Comparison of ENCODE assay signal across 15 cellular contexts in genomic region chr1:111789666-111790316, GRCh38. TPM values are rescaled to one million over a fixed set of nuclear protein-coding genes. Genes with fewer than 3 reads are reported as not detected.
DNase-seq lines count a peak whose midpoint lies in the region; ATAC-seq and TF ChIP-seq lines count a peak whose summit lies in the region.
"Had no signal": no experiment of that assay in that cellular context is flagged by ENCODE, and none has a peak within 500 bp of the region (broad histone marks: within the 10 kb centered on the region; RNA-seq: fewer than 3 reads in every experiment).

No MANE protein-coding gene starts in this region.

- no peaks in the 10 kb centered on the region for H3K9me3 ChIP-seq in sigmoid colon
- H3K9me3 ChIP-seq: A549 had no signal

- peaks cover 0 to 9% (median 0%) of the 10 kb centered on the region in 4 donors for H3K4me1 ChIP-seq in sigmoid colon
- H3K4me1 ChIP-seq: A549 had no signal

- ATAC-seq in activated T-cell treated with anti-CD3 and anti-CD28 coated beads, Interleukin-2, amount 50 U/mL, for 4 hours, result no peak
- ATAC-seq: A549, natural killer cell had no signal

- no peak overlapping the region for H3K4me3 ChIP-seq in foreskin fibroblast (ENCODE audit: low read depth in 1 of 2, low read length in 2 of 2)
- H3K4me3 ChIP-seq in sigmoid colon, result no peak overlapping the region
- H3K4me3 ChIP-seq: A549 had no signal

- DNase-seq in DMS79 treated with DMSO at 0.1 percent for 48 hours (lab: John Stamatoyannopoulos, UW), result peak; percentile 5
- DNase-seq in DMS79 (lab: John Stamatoyannopoulos, UW), result no peak
- DNase-seq in SIG-M5 (lab: John Stamatoyannopoulos, UW), result peak; percentile 42
- DNase-seq in foreskin fibroblast, result peak; percentile 44 to 53
- DNase-seq in sigmoid colon, result no peak
- no peak for DNase-seq in activated T-cell treated with anti-CD3 and anti-CD28 coated beads, Interleukin-2, amount 50 U/mL, for 4 hours
- no peak for DNase-seq in NCI-H146 treated with DMSO at 0.1 percent for 48 hours (lab: John Stamatoyannopoulos, UW; ENCODE audit: unreplicated experiment)
- DNase-seq in NCI-H2081 (lab: John Stamatoyannopoulos, UW), result no peak
- DNase-seq: hippocampal formation; KG1; natural killer cell; NK-92 treated with Interleukin-12 subunit alpha and Interleukin-12 subunit beta, amount 100 ng/mL, for 24 hours; stimulated activated CD4-positive, alpha-beta T cell treated with anti-CD3 and anti-CD28 coated beads, Interleukin-2, amount 100 ng/mL, for 24 hours had no signal

- H3K27me3 ChIP-seq in sigmoid colon, result no peaks in the 10 kb centered on the region

- peaks cover 16% of the 10 kb centered on the region for H3K27me3 Mint-ChIP-seq in activated T-cell treated with anti-CD3 and anti-CD28 coated beads, Interleukin-2, amount 50 U/mL, for 4 hours (ENCODE audit: low read depth)

- TF ChIP-seq CTCF in foreskin fibroblast (IDR thresholded peaks at IDR 0.05; ENCODE audit: low read depth, low read length) (no peak), sigmoid colon (IDR thresholded peaks at IDR 0.05) (peak in 1 of 4 experiments; percentile 35)

- no peak for TF ChIP-seq POLR2A in sigmoid colon (IDR thresholded peaks at IDR 0.05)

- H3K4me3 Mint-ChIP-seq in activated T-cell treated with anti-CD3 and anti-CD28 coated beads, Interleukin-2, amount 50 U/mL, for 4 hours, result no peak overlapping the region
- H3K4me3 Mint-ChIP-seq: central memory CD8-positive, alpha-beta T cell; natural killer cell had no signal

- H3K9me3 Mint-ChIP-seq in activated T-cell treated with anti-CD3 and anti-CD28 coated beads, Interleukin-2, amount 50 U/mL, for 4 hours, result no peaks in the 10 kb centered on the region
- H3K9me3 Mint-ChIP-seq: central memory CD8-positive, alpha-beta T cell; natural killer cell had no signal

- H3K4me1 Mint-ChIP-seq in activated T-cell treated with anti-CD3 and anti-CD28 coated beads, Interleukin-2, amount 50 U/mL, for 4 hours (ENCODE audit: low read depth), result no peaks in the 10 kb centered on the region
- H3K4me1 Mint-ChIP-seq: central memory CD8-positive, alpha-beta T cell had no signal

- intact Hi-C loops in sigmoid colon (cut with DNase I), result loop anchor here (1.0 to 2.0 kb wide), 3 partner anchors 202 to 579 kb away; no protein-coding TSS in a partner anchor

- TF ChIP-seq EP300 in sigmoid colon (IDR thresholded peaks at IDR 0.05), result peak in 1 of 4 donors; percentile 6

- 87 to 88% methylated on average over 2 of the region's 2 CpGs for WGBS in sigmoid colon, 2 donors

- H3K36me3 ChIP-seq in sigmoid colon, result peaks cover 0 to 7% (median 0%) of the 10 kb centered on the region in 4 donors

- H3K36me3 Mint-ChIP-seq in activated T-cell treated with anti-CD3 and anti-CD28 coated beads, Interleukin-2, amount 50 U/mL, for 4 hours (ENCODE audit: insufficient read depth), result no peaks in the 10 kb centered on the region
- H3K36me3 Mint-ChIP-seq: natural killer cell had no signal

- H3K27ac ChIP-seq in sigmoid colon, result peak overlapping the region in 3 of 4 donors; percentile 26 to 43 (median 36)
- H3K27ac ChIP-seq: A549 had no signal

RNA-seq across cellular contexts. Expression of gene DDX20, which starts 34.1 kb away (rescaled TPM):
- 10 to 100 TPM; 18.7 to 30.9 (median 22.9) TPM for total RNA-seq in sigmoid colon
- polyA plus RNA-seq in sigmoid colon, result 1 to 10 TPM; 2.3 to 6.1 (median 2.4) TPM
- total RNA-seq in activated T-cell treated with anti-CD3 and anti-CD28 coated beads, Interleukin-2, amount 50 U/mL, for 4 hours, result 10 to 100 TPM; 22.0 to 26.0 (median 24.1) TPM

RNA-seq across cellular contexts. Expression of gene INKA2, which starts 50.6 kb away (rescaled TPM):
- 1 to 10 TPM; 2.8 to 5.4 (median 4.4) TPM for total RNA-seq in sigmoid colon
- polyA plus RNA-seq in sigmoid colon, result 1 to 10 TPM; 1.2 to 3.0 (median 2.1) TPM
- under 1 TPM; 0.25 to 0.82 (median 0.76) TPM for total RNA-seq in activated T-cell treated with anti-CD3 and anti-CD28 coated beads, Interleukin-2, amount 50 U/mL, for 4 hours

Comparison
In these comparisons a context has a peak if more than half of its experiments do, and no peak if none do; other contexts are left out.
1. DNase-seq: peak in DMS79 treated with DMSO at 0.1 percent for 48 hours (single experiment), SIG-M5 (single experiment) and foreskin fibroblast (2 of 2); none in DMS79 (single experiment), sigmoid colon (single experiment), activated T-cell treated with anti-CD3 and anti-CD28 coated beads, Interleukin-2, amount 50 U/mL, for 4 hours (single experiment), NCI-H146 treated with DMSO at 0.1 percent for 48 hours (single experiment) and NCI-H2081 (0 of 2).